In the genomic region with DNA sequence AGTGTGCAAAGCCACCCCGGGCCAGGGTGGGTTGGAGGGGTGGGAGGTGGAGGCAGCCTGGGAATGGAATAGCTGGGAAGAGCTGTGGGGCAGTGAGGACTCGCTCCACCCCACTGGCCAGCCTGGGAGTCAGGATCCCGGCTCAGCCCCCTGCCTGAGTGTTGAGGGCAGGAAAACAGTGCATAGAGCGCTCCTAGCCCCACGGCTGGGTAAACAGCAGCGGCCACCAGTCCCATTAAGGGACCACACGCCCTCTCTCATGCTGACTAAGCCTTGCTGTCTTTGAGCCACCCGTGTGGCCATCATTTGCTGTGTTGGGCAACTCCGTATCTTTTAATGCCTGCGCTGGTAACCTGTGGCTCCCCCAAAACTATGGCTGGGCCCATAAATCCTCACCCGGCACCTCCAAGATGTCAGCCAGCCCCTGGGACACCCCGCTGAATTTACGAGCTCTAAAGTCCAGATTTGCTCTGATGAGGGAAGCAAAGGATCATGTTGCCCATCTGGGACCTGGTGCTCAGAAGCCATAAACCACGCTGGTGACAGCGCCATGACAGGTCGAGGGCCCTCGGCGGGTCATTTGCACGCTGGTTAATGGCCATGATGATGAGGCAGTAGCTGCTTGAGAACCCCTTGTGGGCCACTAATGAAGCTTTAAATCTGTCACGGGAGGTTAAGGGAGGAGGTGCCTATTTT, we compare ENCODE assay signal across 1 cellular context.
A peak's percentile ranks its signal among the peaks of the same experiment; 100 is the strongest.
TF ChIP-seq lines count a peak whose summit lies in the region.

No MANE protein-coding gene starts in this region.

TF ChIP-seq in HepG2, 621 proteins besides CTCF, POLR2A, EP300 and RAD21 (continued from another document and continues in another):
- TF ChIP-seq, protein P1, sequence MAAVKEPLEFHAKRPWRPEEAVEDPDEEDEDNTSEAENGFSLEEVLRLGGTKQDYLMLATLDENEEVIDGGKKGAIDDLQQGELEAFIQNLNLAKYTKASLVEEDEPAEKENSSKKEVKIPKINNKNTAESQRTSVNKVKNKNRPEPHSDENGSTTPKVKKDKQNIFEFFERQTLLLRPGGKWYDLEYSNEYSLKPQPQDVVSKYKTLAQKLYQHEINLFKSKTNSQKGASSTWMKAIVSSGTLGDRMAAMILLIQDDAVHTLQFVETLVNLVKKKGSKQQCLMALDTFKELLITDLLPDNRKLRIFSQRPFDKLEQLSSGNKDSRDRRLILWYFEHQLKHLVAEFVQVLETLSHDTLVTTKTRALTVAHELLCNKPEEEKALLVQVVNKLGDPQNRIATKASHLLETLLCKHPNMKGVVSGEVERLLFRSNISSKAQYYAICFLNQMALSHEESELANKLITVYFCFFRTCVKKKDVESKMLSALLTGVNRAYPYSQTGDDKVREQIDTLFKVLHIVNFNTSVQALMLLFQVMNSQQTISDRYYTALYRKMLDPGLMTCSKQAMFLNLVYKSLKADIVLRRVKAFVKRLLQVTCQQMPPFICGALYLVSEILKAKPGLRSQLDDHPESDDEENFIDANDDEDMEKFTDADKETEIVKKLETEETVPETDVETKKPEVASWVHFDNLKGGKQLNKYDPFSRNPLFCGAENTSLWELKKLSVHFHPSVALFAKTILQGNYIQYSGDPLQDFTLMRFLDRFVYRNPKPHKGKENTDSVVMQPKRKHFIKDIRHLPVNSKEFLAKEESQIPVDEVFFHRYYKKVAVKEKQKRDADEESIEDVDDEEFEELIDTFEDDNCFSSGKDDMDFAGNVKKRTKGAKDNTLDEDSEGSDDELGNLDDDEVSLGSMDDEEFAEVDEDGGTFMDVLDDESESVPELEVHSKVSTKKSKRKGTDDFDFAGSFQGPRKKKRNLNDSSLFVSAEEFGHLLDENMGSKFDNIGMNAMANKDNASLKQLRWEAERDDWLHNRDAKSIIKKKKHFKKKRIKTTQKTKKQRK (IDR thresholded peaks at IDR 0.05; ENCODE audit: low read length) = no peak
- TF ChIP-seq ZSCAN12 (CRISPR knock-in tag; IDR thresholded peaks at IDR 0.05) = no peak
- 0 out of 4 replicates have a peak, but pooled peaks of 1 of the 2 experiments have one; percentile 29 for TF ChIP-seq HMGXB4 (CRISPR knock-in tag; IDR thresholded peaks at IDR 0.05; ENCODE audit: borderline replicate concordance in 1 of 2, low read depth in 1 of 2)
- 0 out of 2 replicates have a peak, but pooled peaks have one; percentile 20 for TF ChIP-seq RBFOX2 (IDR thresholded peaks at IDR 0.05; ENCODE audit: low read depth, low read length)
- TF ChIP-seq, protein P2, sequence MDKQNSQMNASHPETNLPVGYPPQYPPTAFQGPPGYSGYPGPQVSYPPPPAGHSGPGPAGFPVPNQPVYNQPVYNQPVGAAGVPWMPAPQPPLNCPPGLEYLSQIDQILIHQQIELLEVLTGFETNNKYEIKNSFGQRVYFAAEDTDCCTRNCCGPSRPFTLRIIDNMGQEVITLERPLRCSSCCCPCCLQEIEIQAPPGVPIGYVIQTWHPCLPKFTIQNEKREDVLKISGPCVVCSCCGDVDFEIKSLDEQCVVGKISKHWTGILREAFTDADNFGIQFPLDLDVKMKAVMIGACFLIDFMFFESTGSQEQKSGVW (CRISPR knock-in tag; IDR thresholded peaks at IDR 0.05; ENCODE audit: borderline replicate concordance) = no peak
- TF ChIP-seq ONECUT2 (CRISPR knock-in tag; IDR thresholded peaks at IDR 0.05) = no peak
- no peak for TF ChIP-seq ZMYM3 (CRISPR knock-in tag; IDR thresholded peaks at IDR 0.05)
- no peak for TF ChIP-seq PRMT3 (CRISPR knock-in tag; IDR thresholded peaks at IDR 0.05; ENCODE audit: borderline replicate concordance, low read depth)
- no peak for TF ChIP-seq ZNF34 (CRISPR knock-in tag; IDR thresholded peaks at IDR 0.05; ENCODE audit: borderline replicate concordance)
- no peak for TF ChIP-seq SATB2 (CRISPR knock-in tag; IDR thresholded peaks at IDR 0.05)
- TF ChIP-seq AHR (CRISPR knock-in tag; IDR thresholded peaks at IDR 0.05) = no peak
- TF ChIP-seq ZFP82 (CRISPR knock-in tag; IDR thresholded peaks at IDR 0.05; ENCODE audit: borderline replicate concordance) = no peak
- no peak for TF ChIP-seq ELF1 (CRISPR knock-in tag; IDR thresholded peaks at IDR 0.05)
- no peak; the same call in 1 of the 2 replicates for TF ChIP-seq GFI1 (CRISPR knock-in tag; IDR thresholded peaks at IDR 0.05; ENCODE audit: borderline replicate concordance)
- TF ChIP-seq PAX8 (CRISPR knock-in tag; IDR thresholded peaks at IDR 0.05; ENCODE audit: borderline replicate concordance) = no peak
- TF ChIP-seq PCBP1 (IDR thresholded peaks at IDR 0.05; ENCODE audit: borderline replicate concordance, low read depth, low read length) = no peak
- no peak for TF ChIP-seq SRSF9 (IDR thresholded peaks at IDR 0.05; ENCODE audit: borderline replicate concordance, insufficient read depth, low read depth, low read length, poor library complexity, severe bottlenecking)
- TF ChIP-seq, protein P3, sequence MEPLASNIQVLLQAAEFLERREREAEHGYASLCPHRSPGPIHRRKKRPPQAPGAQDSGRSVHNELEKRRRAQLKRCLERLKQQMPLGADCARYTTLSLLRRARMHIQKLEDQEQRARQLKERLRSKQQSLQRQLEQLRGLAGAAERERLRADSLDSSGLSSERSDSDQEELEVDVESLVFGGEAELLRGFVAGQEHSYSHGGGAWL (CRISPR knock-in tag; IDR thresholded peaks at IDR 0.05) = no peak; the same call in 1 of the 2 replicates
- no peak for TF ChIP-seq ZNF652 (CRISPR knock-in tag; IDR thresholded peaks at IDR 0.05; ENCODE audit: borderline replicate concordance, low read depth)
- TF ChIP-seq YEATS4 (CRISPR knock-in tag; IDR thresholded peaks at IDR 0.05; ENCODE audit: borderline replicate concordance) = no peak
- TF ChIP-seq, protein P4, sequence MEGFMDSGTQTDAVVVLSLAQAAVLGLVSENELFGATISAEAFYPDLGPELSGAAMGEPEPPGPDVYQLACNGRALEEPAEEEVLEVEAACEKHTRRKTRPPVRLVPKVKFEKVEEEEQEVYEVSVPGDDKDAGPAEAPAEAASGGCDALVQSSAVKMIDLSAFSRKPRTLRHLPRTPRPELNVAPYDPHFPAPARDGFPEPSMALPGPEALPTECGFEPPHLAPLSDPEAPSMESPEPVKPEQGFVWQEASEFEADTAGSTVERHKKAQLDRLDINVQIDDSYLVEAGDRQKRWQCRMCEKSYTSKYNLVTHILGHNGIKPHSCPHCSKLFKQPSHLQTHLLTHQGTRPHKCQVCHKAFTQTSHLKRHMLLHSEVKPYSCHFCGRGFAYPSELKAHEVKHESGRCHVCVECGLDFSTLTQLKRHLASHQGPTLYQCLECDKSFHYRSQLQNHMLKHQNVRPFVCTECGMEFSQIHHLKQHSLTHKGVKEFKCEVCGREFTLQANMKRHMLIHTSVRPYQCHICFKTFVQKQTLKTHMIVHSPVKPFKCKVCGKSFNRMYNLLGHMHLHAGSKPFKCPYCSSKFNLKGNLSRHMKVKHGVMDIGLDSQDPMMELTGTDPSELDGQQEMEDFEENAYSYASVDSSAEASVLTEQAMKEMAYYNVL (CRISPR knock-in tag; IDR thresholded peaks at IDR 0.05; ENCODE audit: borderline replicate concordance) = peak; percentile 62; the same call in 1 of the 2 replicates
- TF ChIP-seq ZFP62 (CRISPR knock-in tag; IDR thresholded peaks at IDR 0.05) = no peak
- TF ChIP-seq GABPB1 (CRISPR knock-in tag; IDR thresholded peaks at IDR 0.05) = no peak; the same call in 1 of the 2 replicates
- TF ChIP-seq SRY (CRISPR knock-in tag; IDR thresholded peaks at IDR 0.05) = no peak; the same call in 1 of the 2 replicates
- no peak for TF ChIP-seq ZNF354B (CRISPR knock-in tag; IDR thresholded peaks at IDR 0.05)
- TF ChIP-seq, protein P5, sequence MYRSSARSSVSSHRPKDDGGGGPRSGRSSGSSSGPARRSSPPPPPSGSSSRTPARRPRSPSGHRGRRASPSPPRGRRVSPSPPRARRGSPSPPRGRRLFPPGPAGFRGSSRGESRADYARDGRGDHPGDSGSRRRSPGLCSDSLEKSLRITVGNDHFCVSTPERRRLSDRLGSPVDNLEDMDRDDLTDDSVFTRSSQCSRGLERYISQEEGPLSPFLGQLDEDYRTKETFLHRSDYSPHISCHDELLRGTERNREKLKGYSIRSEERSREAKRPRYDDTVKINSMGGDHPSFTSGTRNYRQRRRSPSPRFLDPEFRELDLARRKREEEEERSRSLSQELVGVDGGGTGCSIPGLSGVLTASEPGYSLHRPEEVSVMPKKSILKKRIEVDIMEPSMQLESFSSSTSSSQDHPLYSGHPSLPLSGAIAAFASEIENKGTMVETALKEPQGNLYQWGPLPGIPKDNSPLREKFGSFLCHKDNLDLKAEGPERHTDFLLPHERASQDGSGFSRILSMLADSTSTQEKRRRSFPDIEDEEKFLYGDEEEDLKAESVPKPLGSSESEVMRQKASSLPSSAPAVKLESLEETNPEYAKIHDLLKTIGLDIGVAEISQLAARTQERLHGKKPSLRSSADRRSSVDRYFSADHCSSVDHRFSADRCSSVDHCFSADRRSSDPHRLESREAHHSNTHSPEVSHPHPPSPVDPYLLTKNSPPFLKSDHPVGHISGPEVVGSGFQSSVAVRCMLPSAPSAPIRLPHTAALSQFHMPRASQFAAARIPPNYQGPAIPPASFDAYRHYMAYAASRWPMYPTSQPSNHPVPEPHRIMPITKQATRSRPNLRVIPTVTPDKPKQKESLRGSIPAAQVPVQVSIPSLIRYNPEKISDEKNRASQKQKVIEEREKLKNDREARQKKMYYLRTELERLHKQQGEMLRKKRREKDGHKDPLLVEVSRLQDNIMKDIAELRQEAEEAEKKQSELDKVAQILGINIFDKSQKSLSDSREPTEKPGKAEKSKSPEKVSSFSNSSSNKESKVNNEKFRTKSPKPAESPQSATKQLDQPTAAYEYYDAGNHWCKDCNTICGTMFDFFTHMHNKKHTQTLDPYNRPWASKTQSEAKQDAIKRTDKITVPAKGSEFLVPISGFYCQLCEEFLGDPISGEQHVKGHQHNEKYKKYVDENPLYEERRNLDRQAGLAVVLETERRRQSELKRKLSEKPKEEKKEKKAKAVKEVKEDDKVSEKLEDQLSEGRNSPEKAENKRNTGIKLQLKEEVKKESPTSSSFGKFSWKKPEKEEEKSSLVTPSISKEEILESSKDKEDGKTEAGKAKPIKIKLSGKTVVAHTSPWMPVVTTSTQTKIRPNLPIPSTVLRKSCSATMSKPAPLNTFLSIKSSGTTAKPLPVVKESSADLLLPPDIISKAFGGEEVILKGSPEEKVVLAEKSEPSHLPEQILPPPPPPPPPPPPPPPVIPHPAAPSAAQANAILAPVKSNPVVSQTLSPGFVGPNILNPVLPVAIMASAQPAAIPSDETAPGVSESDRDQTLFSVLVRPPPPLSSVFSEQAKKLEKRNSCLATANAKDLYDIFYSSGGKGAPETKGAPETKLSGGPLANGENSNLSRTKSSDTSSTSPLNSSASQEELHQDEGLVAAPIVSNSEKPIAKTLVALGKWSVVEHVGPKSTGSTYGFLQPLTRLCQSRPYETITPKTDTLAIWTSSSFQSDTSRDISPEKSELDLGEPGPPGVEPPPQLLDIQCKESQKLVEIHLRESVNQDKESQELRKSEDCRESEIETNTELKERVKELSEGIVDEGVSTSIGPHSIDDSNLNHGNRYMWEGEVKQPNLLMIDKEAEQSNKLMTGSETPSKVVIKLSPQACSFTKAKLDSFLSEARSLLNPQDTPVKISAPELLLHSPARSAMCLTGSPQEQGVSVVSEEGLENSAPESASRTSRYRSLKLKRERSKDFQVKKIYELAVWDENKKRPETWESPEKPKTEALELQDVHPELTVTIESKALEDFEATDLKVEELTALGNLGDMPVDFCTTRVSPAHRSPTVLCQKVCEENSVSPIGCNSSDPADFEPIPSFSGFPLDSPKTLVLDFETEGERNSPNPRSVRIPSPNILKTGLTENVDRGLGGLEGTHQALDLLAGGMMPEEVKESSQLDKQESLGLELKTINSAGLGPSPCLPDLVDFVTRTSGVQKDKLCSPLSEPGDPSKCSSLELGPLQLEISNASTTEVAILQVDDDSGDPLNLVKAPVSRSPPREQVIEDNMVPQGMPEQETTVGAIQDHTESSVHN (CRISPR knock-in tag; IDR thresholded peaks at IDR 0.05) = no peak
- TF ChIP-seq, protein P6, sequence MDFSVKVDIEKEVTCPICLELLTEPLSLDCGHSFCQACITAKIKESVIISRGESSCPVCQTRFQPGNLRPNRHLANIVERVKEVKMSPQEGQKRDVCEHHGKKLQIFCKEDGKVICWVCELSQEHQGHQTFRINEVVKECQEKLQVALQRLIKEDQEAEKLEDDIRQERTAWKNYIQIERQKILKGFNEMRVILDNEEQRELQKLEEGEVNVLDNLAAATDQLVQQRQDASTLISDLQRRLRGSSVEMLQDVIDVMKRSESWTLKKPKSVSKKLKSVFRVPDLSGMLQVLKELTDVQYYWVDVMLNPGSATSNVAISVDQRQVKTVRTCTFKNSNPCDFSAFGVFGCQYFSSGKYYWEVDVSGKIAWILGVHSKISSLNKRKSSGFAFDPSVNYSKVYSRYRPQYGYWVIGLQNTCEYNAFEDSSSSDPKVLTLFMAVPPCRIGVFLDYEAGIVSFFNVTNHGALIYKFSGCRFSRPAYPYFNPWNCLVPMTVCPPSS (IDR thresholded peaks at IDR 0.05) = no peak
- TF ChIP-seq KDM5B (CRISPR knock-in tag; IDR thresholded peaks at IDR 0.05; ENCODE audit: borderline replicate concordance) = peak; percentile 74; the same call in 1 of the 2 replicates
- TF ChIP-seq ZNF331 (CRISPR knock-in tag; IDR thresholded peaks at IDR 0.05) = no peak; the same call in none of the 2 replicates
- TF ChIP-seq TBX3 (IDR thresholded peaks at IDR 0.05; ENCODE audit: borderline replicate concordance) = no peak
- TF ChIP-seq TBX2 (CRISPR knock-in tag; IDR thresholded peaks at IDR 0.05; ENCODE audit: borderline replicate concordance) = peak; percentile 39; the same call in 1 of the 2 replicates
- TF ChIP-seq ZNF260 (CRISPR knock-in tag; IDR thresholded peaks at IDR 0.05; ENCODE audit: borderline replicate concordance, low read depth) = no peak
- TF ChIP-seq NFKB2 (CRISPR knock-in tag; IDR thresholded peaks at IDR 0.05; ENCODE audit: borderline replicate concordance) = peak; percentile 27; the same call in 1 of the 2 replicates
- no peak for TF ChIP-seq ZNF160 (CRISPR knock-in tag; IDR thresholded peaks at IDR 0.05)
- TF ChIP-seq U2AF2 (IDR thresholded peaks at IDR 0.05; ENCODE audit: low read depth, low read length) = no peak
- TF ChIP-seq ZNF274 (CRISPR knock-in tag; IDR thresholded peaks at IDR 0.05) = no peak
- TF ChIP-seq ARNTL (CRISPR knock-in tag; IDR thresholded peaks at IDR 0.05) = 0 out of 2 replicates have a peak, but pooled peaks have one; percentile 25
- TF ChIP-seq ZBTB7B (CRISPR knock-in tag; IDR thresholded peaks at IDR 0.05) = peak; percentile 76
- TF ChIP-seq MAFF (IDR thresholded peaks at IDR 0.05; ENCODE audit: low read depth, low read length) = peak; percentile 43; the same call in 1 of the 2 replicates
